18 cellular contexts compared by ENCODE assay signal in genomic region chr4:105972946-105973621, GRCh38.
DNase-seq lines count a peak whose midpoint lies in the region; ATAC-seq and TF ChIP-seq lines count a peak whose summit lies in the region.
"Had no signal": no experiment of that assay in that cellular context is flagged by ENCODE, and none has a peak within 500 bp of the region (broad histone marks: within the 10 kb centered on the region; RNA-seq: fewer than 3 reads in every experiment).

No MANE protein-coding gene starts in this region.

- no peak overlapping the region for H3K27ac Mint-ChIP-seq in activated CD8-positive, alpha-beta memory T cell treated with anti-CD3 and anti-CD28 coated beads, Interleukin-2, amount 10 ng/mL, durations not matched to agents 7 days and 5 days
- H3K27ac Mint-ChIP-seq: B cell; CD4-positive, alpha-beta T cell; HFFc6 had no signal

- H3K4me1 ChIP-seq in Loucy (ENCODE audit: insufficient read depth, low read length, poor library complexity, severe bottlenecking) (peaks cover 38% of the 10 kb centered on the region), iPS-18a (ENCODE audit: control insufficient read depth, low read depth, low read length) (peaks cover 19% of the 10 kb centered on the region)

- peaks cover 5% of the 10 kb centered on the region for H3K27me3 Mint-ChIP-seq in activated CD8-positive, alpha-beta memory T cell treated with anti-CD3 and anti-CD28 coated beads, Interleukin-2, amount 10 ng/mL, durations not matched to agents 7 days and 5 days

- H3K36me3 Mint-ChIP-seq in activated CD8-positive, alpha-beta memory T cell treated with anti-CD3 and anti-CD28 coated beads, Interleukin-2, amount 10 ng/mL, durations not matched to agents 7 days and 5 days, result no peaks in the 10 kb centered on the region

- H3K4me1 Mint-ChIP-seq in activated CD8-positive, alpha-beta memory T cell treated with anti-CD3 and anti-CD28 coated beads, Interleukin-2, amount 10 ng/mL, durations not matched to agents 7 days and 5 days, result no peaks in the 10 kb centered on the region
- H3K4me1 Mint-ChIP-seq: B cell had no signal

- ATAC-seq in GM18511 (IDR thresholded peaks at IDR 0.05; ENCODE audit: unreplicated experiment), result no peak
- no peak for ATAC-seq in HG02938 (IDR thresholded peaks at IDR 0.05; ENCODE audit: unreplicated experiment)
- no peak for ATAC-seq in activated CD8-positive, alpha-beta memory T cell treated with anti-CD3 and anti-CD28 coated beads, Interleukin-2, amount 10 ng/mL, durations not matched to agents 7 days and 5 days
- ATAC-seq: GM12878 had no signal

- H3K9me2 ChIP-seq in Loucy (replicated peaks; ENCODE audit: low read depth, low read length), result no peaks in the 10 kb centered on the region

- H2AFZ ChIP-seq in Loucy (ENCODE audit: low read length), result peak overlapping the region; percentile 27; the same call in 1 of the 2 replicates
- H2AFZ ChIP-seq: GM23248 had no signal

- CTCF ChIA-PET in activated CD8-positive, alpha-beta memory T cell treated with anti-CD3 and anti-CD28 coated beads, Interleukin-2, amount 10 ng/mL, durations not matched to agents 7 days and 5 days (lab: Charles Lee), result no interaction called here

- no peak overlapping the region for H3K27ac ChIP-seq in iPS-18a (ENCODE audit: low read length)
- H3K27ac ChIP-seq: GM23248 had no signal

- no peaks in the 10 kb centered on the region for H3K9me3 Mint-ChIP-seq in activated CD8-positive, alpha-beta memory T cell treated with anti-CD3 and anti-CD28 coated beads, Interleukin-2, amount 10 ng/mL, durations not matched to agents 7 days and 5 days (ENCODE audit: low read depth)
- H3K9me3 Mint-ChIP-seq: CD4-positive, alpha-beta T cell; HFFc6 had no signal

- H4K20me1 ChIP-seq in Loucy (ENCODE audit: insufficient read depth, low read length, poor library complexity, severe bottlenecking), result no peaks in the 10 kb centered on the region

- H3K9me3 ChIP-seq in Loucy (ENCODE audit: insufficient read depth, low read depth, low read length) (no peaks in the 10 kb centered on the region), iPS-18a (ENCODE audit: control insufficient read depth, low read depth, low read length) (no peaks in the 10 kb centered on the region)

- no peaks in the 10 kb centered on the region for H3K79me2 ChIP-seq in Loucy (ENCODE audit: insufficient read depth, low read length)

- H3K4me3 ChIP-seq in H7 (ENCODE audit: insufficient read depth, low read depth, low read length), result no peak overlapping the region
- no peak overlapping the region for H3K4me3 ChIP-seq in Loucy (ENCODE audit: low read length, poor library complexity, severe bottlenecking)
- H3K4me3 ChIP-seq in iPS-18a (ENCODE audit: low read length), result peak overlapping the region; percentile 5
- H3K4me3 ChIP-seq: GM12878, GM23248 had no signal

- H3K4me2 ChIP-seq in Loucy (ENCODE audit: low read depth, low read length, poor library complexity, severe bottlenecking), result no peak overlapping the region

- H3K9ac ChIP-seq in Loucy (ENCODE audit: low read depth, low read length, poor library complexity, severe bottlenecking), result no peak overlapping the region
- no peak overlapping the region for H3K9ac ChIP-seq in iPS-18a (ENCODE audit: low read length)
- H3K9ac ChIP-seq: GM23248 had no signal

- no peak overlapping the region for H3K4me3 Mint-ChIP-seq in activated CD8-positive, alpha-beta memory T cell treated with anti-CD3 and anti-CD28 coated beads, Interleukin-2, amount 10 ng/mL, durations not matched to agents 7 days and 5 days
- H3K4me3 Mint-ChIP-seq: B cell; CD4-positive, alpha-beta T cell; HFFc6 had no signal

- H3K27me3 ChIP-seq in H7 (ENCODE audit: control insufficient read depth, insufficient read depth, low read length) (no peaks in the 10 kb centered on the region), Loucy (ENCODE audit: insufficient read depth, low read length, poor library complexity, severe bottlenecking) (no peaks in the 10 kb centered on the region), iPS-18a (ENCODE audit: control insufficient read depth, insufficient read depth, low read length) (no peaks in the 10 kb centered on the region)

- no peaks in the 10 kb centered on the region for H3K36me3 ChIP-seq in H7 (replicated peaks; ENCODE audit: control insufficient read depth, insufficient read depth, low read length)
- H3K36me3 ChIP-seq in Loucy (ENCODE audit: insufficient read depth, low read length), result no peaks in the 10 kb centered on the region
- H3K36me3 ChIP-seq in iPS-18a (ENCODE audit: control insufficient read depth, low read depth, low read length), result no peaks in the 10 kb centered on the region

- TF ChIP-seq CTCF in Loucy (conservative IDR thresholded peaks at IDR 0.05; ENCODE audit: low read length), result no peak

- DNase-seq in H7 (peak; percentile 17), NCI-H2171 treated with DMSO at 0.1 percent for 48 hours (lab: John Stamatoyannopoulos, UW) (no peak)
- no peak for DNase-seq in activated CD8-positive, alpha-beta memory T cell treated with anti-CD3 and anti-CD28 coated beads, Interleukin-2, amount 10 ng/mL, durations not matched to agents 7 days and 5 days
- DNase-seq: ACHN; C1 segment of cervical spinal cord; CD4-positive, alpha-beta T cell; DMS79; GM23248; HCEC 1CT; HFFc6; IMR-90; KBM-7 had no signal

- H3F3A ChIP-seq in Loucy (ENCODE audit: low read depth), result no peaks in the 10 kb centered on the region
